In the genomic region with DNA sequence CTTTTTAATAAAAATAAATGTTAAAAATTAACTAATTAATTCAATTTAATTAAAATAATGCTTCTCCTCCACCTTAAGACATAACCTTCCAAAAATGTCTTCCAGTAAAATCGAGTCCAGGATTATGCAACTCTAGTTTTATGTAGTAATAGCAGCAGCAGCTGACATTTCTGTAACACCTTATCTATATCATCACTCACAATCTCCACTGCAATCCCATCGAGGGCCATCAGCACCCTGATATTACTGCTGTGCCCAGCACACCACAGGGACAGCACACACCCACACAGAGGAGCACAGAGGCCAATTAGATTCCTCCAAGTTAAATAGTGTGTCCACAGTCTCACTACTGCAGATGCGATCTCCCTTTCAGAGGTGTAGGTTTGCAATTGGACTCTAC, we compare ENCODE assay signal across 13 cellular contexts. TPM values are rescaled to one million over a fixed set of nuclear protein-coding genes. Genes with fewer than 3 reads are reported as not detected.
DNase-seq lines count a peak whose midpoint lies in the region; ATAC-seq and TF ChIP-seq lines count a peak whose summit lies in the region.
"Had no signal": no experiment of that assay in that cellular context is flagged by ENCODE, and none has a peak within 500 bp of the region (broad histone marks: within the 10 kb centered on the region; RNA-seq: fewer than 3 reads in every experiment).

No MANE protein-coding gene starts in this region.

- H3K9me3 Mint-ChIP-seq in glutamatergic neuron (ENCODE audit: unreplicated experiment): peaks cover 3% of the 10 kb centered on the region
- H3K9me3 Mint-ChIP-seq: activated B cell treated with CpG ODN at 0.5 μM for 24 hours; T-helper 1 cell treated with Interleukin-12 subunit alpha and Interleukin-12 subunit beta and Interleukin-4 antibody, amounts not matched to agents 30 μg/mL and 1 μg/mL, for 36 hours had no signal

- no peak overlapping the region for H3K9ac ChIP-seq in mesenchymal stem cell (ENCODE audit: low read length)
- H3K9ac ChIP-seq in stomach smooth muscle (ENCODE audit: low read length in 2 of 2): no peak overlapping the region

- H3K36me3 Mint-ChIP-seq in glutamatergic neuron (ENCODE audit: unreplicated experiment): no peaks in the 10 kb centered on the region

- TF ChIP-seq CTCF in Peyer's patch (IDR thresholded peaks at IDR 0.05) (no peak), glutamatergic neuron (IDR thresholded peaks at IDR 0.05; ENCODE audit: partially characterized antibody, unreplicated experiment) (no peak)

- peak in 1 of 2 donors; percentile 40 for TF ChIP-seq POLR2A in Peyer's patch (IDR thresholded peaks at IDR 0.05)

- H3K4me2 ChIP-seq in mesenchymal stem cell (ENCODE audit: low read length, poor library complexity, severe bottlenecking): no peak overlapping the region

- H3K36me3 ChIP-seq in Peyer's patch (no peaks in the 10 kb centered on the region), esophagus (ENCODE audit: control insufficient read depth in 2 of 2, insufficient read depth in 2 of 2, low read length in 1 of 2) (no peaks in the 10 kb centered on the region), mesenchymal stem cell (ENCODE audit: control insufficient read depth in 1 of 2, insufficient read depth in 2 of 2, low read depth in 1 of 2, low read length in 2 of 2) (peaks cover 0 to 3% of the 10 kb centered on the region in 2 experiments), stomach smooth muscle (ENCODE audit: control insufficient read depth in 2 of 2, insufficient read depth in 2 of 2, low read length in 2 of 2) (no peaks in the 10 kb centered on the region)

- H3K27ac ChIP-seq in Peyer's patch: peak overlapping the region; percentile 25 to 97 (median 88)
- H3K27ac ChIP-seq in esophagus (ENCODE audit: low read depth in 2 of 2, low read length in 1 of 2): peak overlapping the region; percentile 93 to 94
- H3K27ac ChIP-seq in mesenchymal stem cell (ENCODE audit: low read length, poor library complexity, severe bottlenecking): no peak overlapping the region
- H3K27ac ChIP-seq in stomach smooth muscle (ENCODE audit: low read length): peak overlapping the region; percentile 6

- H3K14ac ChIP-seq in mesenchymal stem cell (ENCODE audit: low read length in 2 of 2): peak overlapping the region in 1 of 2 experiments; percentile 87

- peak overlapping the region in 1 of 2 experiments; percentile 91 for H3K23ac ChIP-seq in mesenchymal stem cell (ENCODE audit: low read length in 2 of 2)

- H3K4me3 ChIP-seq in Peyer's patch: no peak overlapping the region
- H3K4me3 ChIP-seq in esophagus (ENCODE audit: low read depth in 1 of 2, low read length in 2 of 2): no peak overlapping the region
- no peak overlapping the region for H3K4me3 ChIP-seq in mesenchymal stem cell (ENCODE audit: insufficient read depth in 1 of 2, low read depth in 1 of 2, low read length in 2 of 2)
- no peak overlapping the region for H3K4me3 ChIP-seq in stomach smooth muscle (ENCODE audit: low read length in 2 of 2)

- H4K8ac ChIP-seq in mesenchymal stem cell (ENCODE audit: low read length): no peak overlapping the region

- no peak overlapping the region for H2AFZ ChIP-seq in mesenchymal stem cell (ENCODE audit: low read depth, low read length)

- H2BK120ac ChIP-seq in mesenchymal stem cell (ENCODE audit: low read depth, low read length): no peak overlapping the region

- H3K4me1 Mint-ChIP-seq in glutamatergic neuron (ENCODE audit: low read depth, unreplicated experiment): peaks cover 34% of the 10 kb centered on the region
- H3K4me1 Mint-ChIP-seq: activated B cell treated with CpG ODN at 0.5 μM for 24 hours; stimulated activated naive CD8-positive, alpha-beta T cell treated with anti-CD3 and anti-CD28 coated beads, Interleukin-15, amount 100 ng/mL, for 72 hours had no signal

- no peak overlapping the region for H2BK5ac ChIP-seq in mesenchymal stem cell (ENCODE audit: low read depth, low read length, poor library complexity, severe bottlenecking)

- H3K27me3 ChIP-seq in Peyer's patch (no peaks in the 10 kb centered on the region), esophagus (ENCODE audit: control insufficient read depth in 1 of 2, insufficient read depth in 2 of 2, low read length in 2 of 2) (no peaks in the 10 kb centered on the region), mesenchymal stem cell (ENCODE audit: control insufficient read depth in 1 of 2, insufficient read depth in 1 of 2, low read length in 2 of 2) (no peaks in the 10 kb centered on the region), stomach smooth muscle (ENCODE audit: control insufficient read depth in 1 of 2, insufficient read depth in 2 of 2, low read length in 2 of 2) (no peaks in the 10 kb centered on the region)

- no peak overlapping the region for H3K27ac Mint-ChIP-seq in glutamatergic neuron (ENCODE audit: unreplicated experiment)
- H3K27ac Mint-ChIP-seq: activated B cell treated with CpG ODN at 0.5 μM for 24 hours; T-helper 1 cell treated with Interleukin-12 subunit alpha and Interleukin-12 subunit beta and Interleukin-4 antibody, amounts not matched to agents 30 μg/mL and 1 μg/mL, for 36 hours had no signal

- H3K4ac ChIP-seq in mesenchymal stem cell (ENCODE audit: low read depth in 1 of 2, low read length in 2 of 2): peak overlapping the region in 1 of 2 experiments; percentile 43

- H3K4me1 ChIP-seq in Peyer's patch (peaks cover 0 to 52% (median 8%) of the 10 kb centered on the region in 4 donors), esophagus (ENCODE audit: control insufficient read depth in 2 of 2, insufficient read depth in 2 of 2, low read length in 1 of 2) (peaks cover 0 to 43% of the 10 kb centered on the region in 2 donors), mesenchymal stem cell (ENCODE audit: control insufficient read depth, insufficient read depth, low read depth, low read length) (peaks cover 41% of the 10 kb centered on the region), stomach smooth muscle (ENCODE audit: control insufficient read depth, insufficient read depth, low read length) (peaks cover 13% of the 10 kb centered on the region)

- peaks cover 4% of the 10 kb centered on the region for H3K27me3 Mint-ChIP-seq in glutamatergic neuron (ENCODE audit: unreplicated experiment)
- H3K27me3 Mint-ChIP-seq: stimulated activated naive CD8-positive, alpha-beta T cell treated with anti-CD3 and anti-CD28 coated beads, Interleukin-15, amount 100 ng/mL, for 72 hours had no signal

- H3K4me3 Mint-ChIP-seq in glutamatergic neuron (ENCODE audit: unreplicated experiment): no peak overlapping the region
- H3K4me3 Mint-ChIP-seq: activated B cell treated with CpG ODN at 0.5 μM for 24 hours; stimulated activated naive CD8-positive, alpha-beta T cell treated with anti-CD3 and anti-CD28 coated beads, Interleukin-15, amount 100 ng/mL, for 72 hours; T-helper 1 cell treated with Interleukin-12 subunit alpha and Interleukin-12 subunit beta and Interleukin-4 antibody, amounts not matched to agents 30 μg/mL and 1 μg/mL, for 36 hours had no signal

- H2BK12ac ChIP-seq in mesenchymal stem cell (ENCODE audit: low read length in 2 of 2): peak overlapping the region in 1 of 2 experiments; percentile 80

- peaks cover 23% of the 10 kb centered on the region for H3K79me1 ChIP-seq in mesenchymal stem cell (replicated peaks; ENCODE audit: low read length, poor library complexity, severe bottlenecking)

- DNase-seq in Peyer's patch (no peak), mesenchymal stem cell (peak; percentile 3), glutamatergic neuron (no peak), NCI-H345 treated with DMSO at 0.1 percent for 48 hours (lab: John Stamatoyannopoulos, UW; ENCODE audit: unreplicated experiment) (no peak)
- DNase-seq: activated B cell treated with CpG ODN at 0.5 μM for 24 hours; NCI-H1048; RPMI8226; stimulated activated naive CD8-positive, alpha-beta T cell treated with anti-CD3 and anti-CD28 coated beads, Interleukin-15, amount 100 ng/mL, for 72 hours had no signal

- 41 to 42% methylated on average over 3 of the region's 3 CpGs for WGBS in esophagus, 2 donors
- WGBS in mesenchymal stem cell: 84% methylated on average over 3 of the region's 3 CpGs

- ATAC-seq in SK-N-SH treated with all-trans-retinoic acid at 6 μM for 48 hours (no peak), GM21717 (IDR thresholded peaks at IDR 0.05; ENCODE audit: unreplicated experiment) (no peak)
- ATAC-seq: stimulated activated naive CD8-positive, alpha-beta T cell treated with anti-CD3 and anti-CD28 coated beads, Interleukin-15, amount 100 ng/mL, for 72 hours had no signal

- peak overlapping the region; percentile 57 for H2AK5ac ChIP-seq in mesenchymal stem cell (ENCODE audit: low read length, severe bottlenecking)

- peak overlapping the region; percentile 76 for H4K91ac ChIP-seq in mesenchymal stem cell (ENCODE audit: low read length)

- H2BK15ac ChIP-seq in mesenchymal stem cell (ENCODE audit: low read depth, poor library complexity, severe bottlenecking): no peak overlapping the region

- H3K18ac ChIP-seq in mesenchymal stem cell (ENCODE audit: low read depth in 1 of 2, low read length in 2 of 2): peak overlapping the region in 1 of 2 experiments; percentile 52

- no peaks in the 10 kb centered on the region for H3K9me3 ChIP-seq in Peyer's patch
- no peaks in the 10 kb centered on the region for H3K9me3 ChIP-seq in esophagus (ENCODE audit: control insufficient read depth in 2 of 2, insufficient read depth in 1 of 2, low read depth in 1 of 2, low read length in 1 of 2)
- H3K9me3 ChIP-seq in mesenchymal stem cell (ENCODE audit: control insufficient read depth, low read length): no peaks in the 10 kb centered on the region
- no peaks in the 10 kb centered on the region for H3K9me3 ChIP-seq in stomach smooth muscle (ENCODE audit: control insufficient read depth in 2 of 2, low read length in 2 of 2)

TF ChIP-seq in SK-N-SH treated with all-trans-retinoic acid at 6 μM for 48 hours, 23 proteins besides CTCF, POLR2A, EP300 and RAD21:
- TF ChIP-seq, protein P1, sequence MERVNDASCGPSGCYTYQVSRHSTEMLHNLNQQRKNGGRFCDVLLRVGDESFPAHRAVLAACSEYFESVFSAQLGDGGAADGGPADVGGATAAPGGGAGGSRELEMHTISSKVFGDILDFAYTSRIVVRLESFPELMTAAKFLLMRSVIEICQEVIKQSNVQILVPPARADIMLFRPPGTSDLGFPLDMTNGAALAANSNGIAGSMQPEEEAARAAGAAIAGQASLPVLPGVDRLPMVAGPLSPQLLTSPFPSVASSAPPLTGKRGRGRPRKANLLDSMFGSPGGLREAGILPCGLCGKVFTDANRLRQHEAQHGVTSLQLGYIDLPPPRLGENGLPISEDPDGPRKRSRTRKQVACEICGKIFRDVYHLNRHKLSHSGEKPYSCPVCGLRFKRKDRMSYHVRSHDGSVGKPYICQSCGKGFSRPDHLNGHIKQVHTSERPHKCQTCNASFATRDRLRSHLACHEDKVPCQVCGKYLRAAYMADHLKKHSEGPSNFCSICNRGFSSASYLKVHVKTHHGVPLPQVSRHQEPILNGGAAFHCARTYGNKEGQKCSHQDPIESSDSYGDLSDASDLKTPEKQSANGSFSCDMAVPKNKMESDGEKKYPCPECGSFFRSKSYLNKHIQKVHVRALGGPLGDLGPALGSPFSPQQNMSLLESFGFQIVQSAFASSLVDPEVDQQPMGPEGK (CRISPR knock-in tag; IDR thresholded peaks at IDR 0.05; ENCODE audit: borderline replicate concordance): no peak
- no peak for TF ChIP-seq BACH2 (CRISPR knock-in tag; IDR thresholded peaks at IDR 0.05; ENCODE audit: borderline replicate concordance)

RNA-seq across cellular contexts. Expression of a gene that starts 2.9 kb away (rescaled TPM):
- total RNA-seq in Peyer's patch: 10 to 100 TPM; 31.4 to 92.4 (median 48.6) TPM
- polyA plus RNA-seq in esophagus: 1 to 10 TPM; 3.2 to 6.1 TPM
- 4.0 TPM for polyA plus RNA-seq in mesenchymal stem cell (2013, experiment 1 of 2)
- 3.6 TPM for polyA plus RNA-seq in mesenchymal stem cell (2013, experiment 2 of 2)
- total RNA-seq in glutamatergic neuron (ENCODE audit: unreplicated experiment): 22.3 TPM
